ENCODE assay signal across 10 cellular contexts in genomic region chr5:51383494-51384081, GRCh38. TPM values are rescaled to one million over a fixed set of nuclear protein-coding genes. Genes with fewer than 3 reads are reported as not detected.
DNase-seq lines count a peak whose midpoint lies in the region; ATAC-seq, FAIRE-seq and TF ChIP-seq lines count a peak whose summit lies in the region.
"Had no signal": no experiment of that assay in that cellular context is flagged by ENCODE, and none has a peak within 500 bp of the region (broad histone marks: within the 10 kb centered on the region; RNA-seq: fewer than 3 reads in every experiment).

No MANE protein-coding gene starts in this region.

- H3K4me1 ChIP-seq in spleen = peaks cover 0 to 32% (median 12%) of the 10 kb centered on the region in 6 donors

- H3K36me3 ChIP-seq in SK-N-MC (ENCODE audit: insufficient read depth, low read length) (no peaks in the 10 kb centered on the region), spleen (no peaks in the 10 kb centered on the region)

- no peak for TF ChIP-seq POLR2A in spleen (IDR thresholded peaks at IDR 0.05)

- no peak for FAIRE-seq in urothelium cell line (lab: Jason Lieb, UNC)
- FAIRE-seq: A204.1 had no signal

- no peak for ATAC-seq in HG02973 (IDR thresholded peaks at IDR 0.05; ENCODE audit: unreplicated experiment)
- ATAC-seq: T-helper 17 cell had no signal

- H3K9ac ChIP-seq in SK-N-MC (ENCODE audit: insufficient read length) = peak overlapping the region; percentile 78

- intact Hi-C loops in spleen (cut with DNase I; ENCODE audit: low total_unique reads) = no loop called here

- H3K27me3 ChIP-seq in spleen (replicated peaks in 1 of 7) = peaks cover 0 to 100% (median 88%) of the 10 kb centered on the region in 7 donors

- H3K9me3 ChIP-seq in SK-N-MC (ENCODE audit: low read depth, low read length) = no peaks in the 10 kb centered on the region
- H3K9me3 ChIP-seq in spleen = peaks cover 0 to 9% (median 0%) of the 10 kb centered on the region in 8 donors

- H3K27ac ChIP-seq in SK-N-MC = no peak overlapping the region
- H3K27ac ChIP-seq in spleen = no peak overlapping the region

- TF ChIP-seq CTCF in spleen (IDR thresholded peaks at IDR 0.05 in 8 of 11, conservative IDR thresholded peaks at IDR 0.05 in 3 of 11) = no peak

- DNase-seq in NCI-H1417 (lab: John Stamatoyannopoulos, UW) (peak; percentile 59 to 82 (median 65)), NCI-H1417 treated with DMSO at 0.1 percent for 48 hours (lab: John Stamatoyannopoulos, UW) (no peak), SK-N-MC (ENCODE audit: low read depth, low spot score) (no peak), glomerular visceral epithelial cell (ENCODE audit: extremely low spot score) (peak; percentile 54), spleen (no peak), NCI-H2107 (lab: John Stamatoyannopoulos, UW) (no peak), urothelium cell line (ENCODE audit: low spot score) (no peak)
- DNase-seq: T-helper 17 cell had no signal

- WGBS in spleen, 5 donors = 3 to 6% (median 4%) methylated on average over 16 to 17 of the region's 17 CpGs

- H3K4me3 ChIP-seq in SK-N-MC = peak overlapping the region; percentile 98
- H3K4me3 ChIP-seq in spleen = peak overlapping the region in 7 of 8 donors; percentile 21 to 61 (median 28)

RNA-seq across cellular contexts. Expression of gene ISL1, which starts 0.3 kb away (rescaled TPM):
- total RNA-seq in spleen = under 1 TPM in 1 of 7 donors, not detected in 6; 0.27 TPM
- polyA plus RNA-seq in spleen = under 1 TPM in 2 of 3 donors, not detected in 1; 0.04 to 0.09 TPM
- total RNA-seq: T-helper 17 cell had no signal

Comparison
In these comparisons a context has a peak if more than half of its experiments do, and no peak if none do; other contexts are left out.
1. DNase-seq: peak in NCI-H1417 (3 of 3) and glomerular visceral epithelial cell (single experiment); none in NCI-H1417 treated with DMSO at 0.1 percent for 48 hours (single experiment), SK-N-MC (single experiment), spleen (single experiment), NCI-H2107 (single experiment) and urothelium cell line (single experiment).